20 cellular contexts compared by ENCODE assay signal in the genomic region with DNA sequence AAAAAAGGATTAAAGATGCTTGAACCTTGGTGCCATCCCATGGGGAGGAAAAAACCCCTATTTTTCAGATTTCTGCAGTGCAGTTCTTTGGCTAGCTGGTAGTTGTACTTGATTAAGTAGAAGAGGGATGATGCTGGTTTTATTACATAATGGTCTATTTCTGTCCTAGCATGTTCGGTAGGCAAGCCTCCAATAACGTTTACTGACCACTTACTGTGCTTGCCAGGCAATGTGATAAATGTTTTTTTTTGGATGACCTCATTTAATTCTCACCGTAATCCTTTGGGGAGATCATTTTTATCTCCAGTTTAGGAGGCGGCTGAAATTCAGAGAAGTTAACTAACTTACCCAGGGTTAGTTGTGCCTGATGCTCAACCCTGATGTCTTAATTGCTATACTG.
DNase-seq lines count a peak whose midpoint lies in the region; ATAC-seq, FAIRE-seq and TF ChIP-seq lines count a peak whose summit lies in the region.
"Had no signal": no experiment of that assay in that cellular context is flagged by ENCODE, and none has a peak within 500 bp of the region (broad histone marks: within the 10 kb centered on the region; RNA-seq: fewer than 3 reads in every experiment).

No MANE protein-coding gene starts in this region.

- H3K9me3 ChIP-seq in GM23248 (ENCODE audit: low read depth) (no peaks in the 10 kb centered on the region), astrocyte (ENCODE audit: insufficient read depth, low read depth, low read length) (no peaks in the 10 kb centered on the region), gastroesophageal sphincter (no peaks in the 10 kb centered on the region), gastrocnemius medialis (no peaks in the 10 kb centered on the region), smooth muscle cell (replicated peaks; ENCODE audit: low read depth) (no peaks in the 10 kb centered on the region)
- H3K9me3 ChIP-seq: ascending aorta, left lung, thyroid gland had no signal

- H3K36me3 Mint-ChIP-seq in astrocyte (ENCODE audit: low read depth, unreplicated experiment) = no peaks in the 10 kb centered on the region
- no peaks in the 10 kb centered on the region for H3K36me3 Mint-ChIP-seq in nephron progenitor cell (ENCODE audit: low read depth)

- H3K9me3 Mint-ChIP-seq in astrocyte (ENCODE audit: unreplicated experiment) = no peaks in the 10 kb centered on the region
- no peaks in the 10 kb centered on the region for H3K9me3 Mint-ChIP-seq in nephron progenitor cell
- H3K9me3 Mint-ChIP-seq: activated CD4-positive, alpha-beta T cell treated with anti-CD3 and anti-CD28 coated beads, Interleukin-2, amount 10 ng/mL, durations not matched to agents 7 days and 5 days had no signal

- H3K27me3 ChIP-seq in GM23248 (replicated peaks; ENCODE audit: insufficient read depth) (no peaks in the 10 kb centered on the region), astrocyte (ENCODE audit: insufficient read depth, low read length) (no peaks in the 10 kb centered on the region), gastroesophageal sphincter (no peaks in the 10 kb centered on the region), gastrocnemius medialis (no peaks in the 10 kb centered on the region), smooth muscle cell (ENCODE audit: low read depth) (no peaks in the 10 kb centered on the region)
- H3K27me3 ChIP-seq: ascending aorta, left lung, thyroid gland had no signal

- TF ChIP-seq POLR2A in gastroesophageal sphincter (IDR thresholded peaks at IDR 0.05) = no peak
- TF ChIP-seq POLR2A in gastrocnemius medialis (IDR thresholded peaks at IDR 0.05) = no peak

- intact Hi-C loops in gastrocnemius medialis (cut with DNase I; ENCODE audit: low total_unique reads) = no loop called here

- no peak for FAIRE-seq in astrocyte (lab: Jason Lieb, UNC)
- FAIRE-seq: K562, RCC 7860 had no signal

- H3K4me3 ChIP-seq in GM23248 (no peak overlapping the region), astrocyte (ENCODE audit: insufficient read depth, low read depth, low read length) (no peak overlapping the region), gastroesophageal sphincter (no peak overlapping the region), gastrocnemius medialis (no peak overlapping the region), smooth muscle cell (no peak overlapping the region)
- H3K4me3 ChIP-seq: ascending aorta, K562, left lung, thyroid gland had no signal

- TF ChIP-seq CTCF in astrocyte (IDR thresholded peaks at IDR 0.05; ENCODE audit: insufficient read depth, low read depth, low read length) (no peak), gastroesophageal sphincter (IDR thresholded peaks at IDR 0.05) (no peak), gastrocnemius medialis (IDR thresholded peaks at IDR 0.05 in 4 of 5, conservative IDR thresholded peaks at IDR 0.05 in 1 of 5) (no peak), nephron progenitor cell (IDR thresholded peaks at IDR 0.05) (no peak), smooth muscle cell (IDR thresholded peaks at IDR 0.05; ENCODE audit: borderline replicate concordance, insufficient read depth, poor library complexity, severe bottlenecking) (no peak)

- H3K9ac ChIP-seq in GM23248 (no peak overlapping the region), astrocyte (ENCODE audit: low read length) (no peak overlapping the region), smooth muscle cell (ENCODE audit: low read depth) (no peak overlapping the region)

- peak; percentile 58 for DNase-seq in GM23248
- peak; percentile 78 for DNase-seq in astrocyte (ENCODE audit: low read depth)
- peak in 1 of 2 donors; percentile 2 for DNase-seq in gastrocnemius medialis
- no peak for DNase-seq in nephron progenitor cell
- no peak for DNase-seq in smooth muscle cell (lab: John Stamatoyannopoulos, UW; ENCODE audit: unreplicated experiment)
- DNase-seq: activated CD4-positive, alpha-beta T cell treated with anti-CD3 and anti-CD28 coated beads, Interleukin-2, amount 10 ng/mL, durations not matched to agents 7 days and 5 days; activated naive CD4-positive, alpha-beta T cell treated with Interleukin-2 at 50 U/mL for 16 hours; activated T-cell treated with anti-CD3 and anti-CD28 coated beads for 4 hours; C1 segment of cervical spinal cord; dermis blood vessel endothelial cell; DMS 273 treated with DMSO at 0.1 percent for 48 hours; erythroblast; left lung; NCI-H1048; thyroid gland had no signal

- H3F3A ChIP-seq in GM23248 (ENCODE audit: insufficient read depth) = no peaks in the 10 kb centered on the region
- H3F3A ChIP-seq in smooth muscle cell (ENCODE audit: low read depth) = no peaks in the 10 kb centered on the region

- H3K27ac ChIP-seq in GM23248 (no peak overlapping the region), astrocyte (ENCODE audit: low read depth, low read length) (no peak overlapping the region), gastroesophageal sphincter (peak overlapping the region in 1 of 4 donors; percentile 24), gastrocnemius medialis (peak overlapping the region in 3 of 4 donors; percentile 2 to 40 (median 3)), smooth muscle cell (ENCODE audit: low read depth) (no peak overlapping the region)
- H3K27ac ChIP-seq: ascending aorta, left lung, thyroid gland had no signal

- no peaks in the 10 kb centered on the region for H3K27me3 Mint-ChIP-seq in astrocyte (ENCODE audit: low read depth, unreplicated experiment)
- no peaks in the 10 kb centered on the region for H3K27me3 Mint-ChIP-seq in nephron progenitor cell (ENCODE audit: low read depth, poor library complexity)
- H3K27me3 Mint-ChIP-seq: activated CD4-positive, alpha-beta T cell treated with anti-CD3 and anti-CD28 coated beads, Interleukin-2, amount 10 ng/mL, durations not matched to agents 7 days and 5 days had no signal

- no peaks in the 10 kb centered on the region for H3K79me2 ChIP-seq in GM23248 (ENCODE audit: insufficient read depth)
- H3K79me2 ChIP-seq in astrocyte (ENCODE audit: insufficient read depth, low read length) = no peaks in the 10 kb centered on the region
- H3K79me2 ChIP-seq in smooth muscle cell (ENCODE audit: low read depth) = no peaks in the 10 kb centered on the region

- H4K20me1 ChIP-seq in GM23248 (ENCODE audit: insufficient read depth) (no peaks in the 10 kb centered on the region), astrocyte (ENCODE audit: insufficient read depth, low read length) (no peaks in the 10 kb centered on the region), smooth muscle cell (ENCODE audit: low read depth) (no peaks in the 10 kb centered on the region)

- H3K9me2 ChIP-seq in GM23248 (ENCODE audit: insufficient read depth) = no peaks in the 10 kb centered on the region

- no peak for TF ChIP-seq EP300 in gastroesophageal sphincter (IDR thresholded peaks at IDR 0.05)

- H3K36me3 ChIP-seq in GM23248 (ENCODE audit: low read depth) (no peaks in the 10 kb centered on the region), astrocyte (ENCODE audit: insufficient read depth, low read length) (no peaks in the 10 kb centered on the region), gastroesophageal sphincter (no peaks in the 10 kb centered on the region), gastrocnemius medialis (no peaks in the 10 kb centered on the region), smooth muscle cell (ENCODE audit: low read depth) (no peaks in the 10 kb centered on the region)
- H3K36me3 ChIP-seq: ascending aorta, left lung, thyroid gland had no signal

- H3K4me3 Mint-ChIP-seq in astrocyte (ENCODE audit: unreplicated experiment) = no peak overlapping the region
- H3K4me3 Mint-ChIP-seq in nephron progenitor cell = no peak overlapping the region
- H3K4me3 Mint-ChIP-seq: activated CD4-positive, alpha-beta T cell treated with anti-CD3 and anti-CD28 coated beads, Interleukin-2, amount 10 ng/mL, durations not matched to agents 7 days and 5 days had no signal

- H3K27ac Mint-ChIP-seq in astrocyte (ENCODE audit: unreplicated experiment) = no peak overlapping the region
- H3K27ac Mint-ChIP-seq in nephron progenitor cell = no peak overlapping the region
- H3K27ac Mint-ChIP-seq: activated CD4-positive, alpha-beta T cell treated with anti-CD3 and anti-CD28 coated beads, Interleukin-2, amount 10 ng/mL, durations not matched to agents 7 days and 5 days had no signal

- no peak overlapping the region for H2AFZ ChIP-seq in GM23248
- no peak overlapping the region for H2AFZ ChIP-seq in astrocyte (ENCODE audit: low read depth, low read length)
- H2AFZ ChIP-seq in smooth muscle cell (ENCODE audit: low read depth) = no peak overlapping the region

- H3K4me1 ChIP-seq in GM23248 (ENCODE audit: insufficient read depth) = no peaks in the 10 kb centered on the region
- H3K4me1 ChIP-seq in astrocyte (ENCODE audit: insufficient read depth, low read length) = no peaks in the 10 kb centered on the region
- H3K4me1 ChIP-seq in gastroesophageal sphincter = peaks cover 0 to 19% (median 0%) of the 10 kb centered on the region in 3 donors
- peaks cover 12 to 15% of the 10 kb centered on the region in 2 donors for H3K4me1 ChIP-seq in gastrocnemius medialis
- no peaks in the 10 kb centered on the region for H3K4me1 ChIP-seq in smooth muscle cell (ENCODE audit: low read depth)
- H3K4me1 ChIP-seq: ascending aorta, left lung, thyroid gland had no signal

- H3K4me1 Mint-ChIP-seq in astrocyte (ENCODE audit: low read depth, unreplicated experiment) = no peaks in the 10 kb centered on the region
- H3K4me1 Mint-ChIP-seq in nephron progenitor cell = no peaks in the 10 kb centered on the region
- H3K4me1 Mint-ChIP-seq: activated CD4-positive, alpha-beta T cell treated with anti-CD3 and anti-CD28 coated beads, Interleukin-2, amount 10 ng/mL, durations not matched to agents 7 days and 5 days had no signal

- ATAC-seq in gastroesophageal sphincter (peak; percentile 50), gastrocnemius medialis (peak; percentile 19 to 64), HG03520 (IDR thresholded peaks at IDR 0.05; ENCODE audit: unreplicated experiment) (no peak)
- ATAC-seq: K562, left lung had no signal

- in situ Hi-C loops in GM23248 (cut with MboI) (no loop called here), gastrocnemius medialis (cut with MboI; ENCODE audit: low sequenced_read_pairs in 4 of 4) (no loop called here)

- WGBS in GM23248 (ENCODE audit: low coverage in 1 of 2, low lambda C conversion rate in 2 of 2, missing lambda C conversion rate in 2 of 2), 2 experiments = 29 to 32% methylated on average over 4 of the region's 4 CpGs
- 15 to 29% methylated on average over 4 of the region's 4 CpGs for WGBS in gastroesophageal sphincter (ENCODE audit: low coverage in 1 of 2), 2 donors
- WGBS in smooth muscle cell (ENCODE audit: low lambda C conversion rate) = 83% methylated on average over 4 of the region's 4 CpGs

- no peak overlapping the region for H3K4me2 ChIP-seq in GM23248 (ENCODE audit: unreplicated experiment)
- no peak overlapping the region for H3K4me2 ChIP-seq in astrocyte (ENCODE audit: low read length)
- H3K4me2 ChIP-seq in smooth muscle cell = no peak overlapping the region

Comparison
In these comparisons a context has a peak if more than half of its experiments do, and no peak if none do; other contexts are left out.
1. DNase-seq: peak in GM23248 (single experiment) and astrocyte (single experiment); none in nephron progenitor cell (single experiment) and smooth muscle cell (single experiment).
2. H3K27ac ChIP-seq: peak in gastrocnemius medialis (3 of 4); none in GM23248 (single experiment), astrocyte (single experiment) and smooth muscle cell (single experiment).